ENCODE assay signal across 18 cellular contexts in the genomic region with DNA sequence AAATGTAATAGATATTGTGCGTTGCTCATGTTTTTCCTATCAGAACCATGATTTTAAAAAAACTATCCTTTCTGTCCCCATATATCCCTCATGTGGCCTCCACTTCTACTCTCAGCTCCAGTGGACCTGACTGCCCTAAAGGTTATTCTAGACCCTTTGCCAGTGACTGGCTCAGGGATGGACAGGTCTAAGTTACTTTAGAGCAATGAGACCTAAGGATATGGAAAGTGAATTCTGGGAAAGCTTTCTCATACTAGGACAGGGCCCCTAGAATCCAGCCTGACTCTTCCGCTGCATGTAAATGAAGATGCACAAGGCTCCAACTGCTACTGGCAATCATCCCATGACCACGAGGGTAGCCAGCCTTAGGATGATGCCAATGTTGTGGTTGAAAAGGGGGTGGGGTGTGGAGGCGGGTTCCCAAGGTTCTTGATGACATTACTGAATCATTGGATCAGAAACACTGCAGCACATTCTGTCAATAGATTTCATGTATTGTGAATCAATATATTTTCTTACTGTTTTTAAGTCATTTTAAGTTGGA. TPM values are rescaled to one million over a fixed set of nuclear protein-coding genes. Genes with fewer than 3 reads are reported as not detected.
DNase-seq lines count a peak whose midpoint lies in the region; ATAC-seq and TF ChIP-seq lines count a peak whose summit lies in the region.
"Had no signal": no experiment of that assay in that cellular context is flagged by ENCODE, and none has a peak within 500 bp of the region (broad histone marks: within the 10 kb centered on the region; RNA-seq: fewer than 3 reads in every experiment).

No MANE protein-coding gene starts in this region.

- peak overlapping the region; percentile 42; the same call in 1 of the 2 replicates for H3K27ac Mint-ChIP-seq in GM23338
- H3K27ac Mint-ChIP-seq: endodermal cell had no signal

- ATAC-seq in GM23338, result no peak; the same call in 2 of the 3 replicates
- ATAC-seq: heart left ventricle had no signal

- TF ChIP-seq CTCF in GM23338 (conservative IDR thresholded peaks at IDR 0.05; ENCODE audit: low read depth in 2 of 2), result no peak
- TF ChIP-seq CTCF in fibroblast of lung (conservative IDR thresholded peaks at IDR 0.05 in 1 of 2, IDR thresholded peaks at IDR 0.05 in 1 of 2; ENCODE audit: low read depth in 1 of 2, low read length in 2 of 2), result no peak

- peaks cover 51% of the 10 kb centered on the region; the same call in 2 of the 3 replicates for H3K36me3 Mint-ChIP-seq in GM23338 (ENCODE audit: low read depth)

- no peaks in the 10 kb centered on the region; the same call in 1 of the 2 replicates for H4K20me1 ChIP-seq in GM23338 (replicated peaks; ENCODE audit: insufficient read depth)
- H4K20me1 ChIP-seq in fibroblast of lung (ENCODE audit: control insufficient read depth, extremely low read depth, insufficient read depth, low read length), result no peaks in the 10 kb centered on the region

- CTCF ChIA-PET in HEK293T (lab: Yijun Ruan, JAX), result no interaction called here

- H3K4me3 Mint-ChIP-seq in GM23338, result no peak overlapping the region
- H3K4me3 Mint-ChIP-seq: endodermal cell, neural crest cell had no signal

- H3K79me2 ChIP-seq in GM23338 (replicated peaks; ENCODE audit: insufficient read depth), result no peaks in the 10 kb centered on the region
- no peaks in the 10 kb centered on the region for H3K79me2 ChIP-seq in fibroblast of lung (ENCODE audit: control insufficient read depth, insufficient read depth, low read length)

- no peaks in the 10 kb centered on the region for H3K9me3 ChIP-seq in SJCRH30 (replicated peaks)
- H3K9me3 ChIP-seq in fibroblast of lung (ENCODE audit: control insufficient read depth, insufficient read depth, low read depth, low read length), result no peaks in the 10 kb centered on the region
- H3K9me3 ChIP-seq: Caco-2, heart left ventricle, left ventricle myocardium inferior, tibial nerve had no signal

- no peak overlapping the region for H3K9ac ChIP-seq in fibroblast of lung (ENCODE audit: insufficient read depth, low read length)

- H3K27me3 Mint-ChIP-seq in GM23338 (ENCODE audit: insufficient read depth, low read depth, poor library complexity), result peaks cover 5% of the 10 kb centered on the region

- H3K4me1 ChIP-seq in GM23338 (ENCODE audit: insufficient read depth), result peaks cover 20% of the 10 kb centered on the region
- H3K4me1 ChIP-seq in SJCRH30, result peaks cover 6% of the 10 kb centered on the region; the same call in 1 of the 2 replicates
- peaks cover 4% of the 10 kb centered on the region for H3K4me1 ChIP-seq in fibroblast of lung (ENCODE audit: control insufficient read depth, extremely low read depth, insufficient read depth, low read length)
- H3K4me1 ChIP-seq: tibial nerve had no signal

- H3K9me2 ChIP-seq in GM23338 (ENCODE audit: insufficient read depth), result no peaks in the 10 kb centered on the region

- peaks cover 6% of the 10 kb centered on the region; the same call in 1 of the 2 replicates for H3K36me3 ChIP-seq in GM23338 (ENCODE audit: insufficient read depth)
- H3K36me3 ChIP-seq in SJCRH30, result peaks cover 71% of the 10 kb centered on the region
- H3K36me3 ChIP-seq in fibroblast of lung (ENCODE audit: control insufficient read depth, insufficient read depth, low read length), result peaks cover 4% of the 10 kb centered on the region

- H3F3A ChIP-seq in GM23338 (replicated peaks; ENCODE audit: low read depth), result no peaks in the 10 kb centered on the region

- H3K9me3 Mint-ChIP-seq in GM23338, result no peaks in the 10 kb centered on the region
- H3K9me3 Mint-ChIP-seq: endodermal cell, neural crest cell had no signal

- POLR2A ChIA-PET in HEK293T (lab: Yijun Ruan, JAX), result no interaction called here

- no peak for DNase-seq in GM23338 (ENCODE audit: low spot score)
- DNase-seq in SJCRH30, result peak; percentile 75 to 79
- DNase-seq in fibroblast of lung (ENCODE audit: low read depth in 2 of 2), result peak; percentile 25 to 65
- DNase-seq in renal cortical epithelial cell (ENCODE audit: low read depth), result peak; percentile 21
- no peak for DNase-seq in NCI-H2107 (lab: John Stamatoyannopoulos, UW)
- no peak for DNase-seq in HEK293T (ENCODE audit: extremely low spot score)
- DNase-seq in mucosa of gallbladder (ENCODE audit: low spot score), result no peak
- DNase-seq: amniotic stem cell, Caco-2, endodermal cell, heart left ventricle, Karpas-422, left ventricle myocardium inferior, NCI-H2081 had no signal

- H3K4me2 ChIP-seq in GM23338, result no peak overlapping the region
- no peak overlapping the region for H3K4me2 ChIP-seq in fibroblast of lung (ENCODE audit: extremely low read depth, insufficient read depth, low read length)

- H3K4me1 Mint-ChIP-seq in GM23338, result peaks cover 19% of the 10 kb centered on the region

- H3K27me3 ChIP-seq in GM23338 (ENCODE audit: insufficient read depth) (no peaks in the 10 kb centered on the region), SJCRH30 (no peaks in the 10 kb centered on the region), fibroblast of lung (ENCODE audit: control insufficient read depth, insufficient read depth, low read length) (no peaks in the 10 kb centered on the region)
- H3K27me3 ChIP-seq: heart left ventricle, tibial nerve had no signal

- H3K4me3 ChIP-seq in GM23338 (no peak overlapping the region), SJCRH30 (no peak overlapping the region), fibroblast of lung (replicated peaks in 1 of 4; ENCODE audit: control extremely low read depth in 1 of 4, insufficient read depth in 1 of 4, low read depth in 3 of 4, low read length in 4 of 4) (no peak overlapping the region)
- H3K4me3 ChIP-seq: heart left ventricle, left ventricle myocardium inferior, SK-N-MC, tibial nerve had no signal

- H2AFZ ChIP-seq in GM23338, result no peak overlapping the region
- no peak overlapping the region for H2AFZ ChIP-seq in fibroblast of lung (ENCODE audit: low read length)

- H3K27ac ChIP-seq in GM23338 (ENCODE audit: low read depth), result peak overlapping the region; percentile 11; the same call in 1 of the 2 replicates
- H3K27ac ChIP-seq in SJCRH30, result peak overlapping the region; percentile 13; the same call in 1 of the 2 replicates
- no peak overlapping the region for H3K27ac ChIP-seq in fibroblast of lung (ENCODE audit: insufficient read depth, low read length)
- H3K27ac ChIP-seq: heart left ventricle, left ventricle myocardium inferior, tibial nerve, VCaP had no signal

TF ChIP-seq in GM23338, 12 proteins besides CTCF, POLR2A, EP300 and RAD21 (continues in another document):
- TF ChIP-seq, protein P1, sequence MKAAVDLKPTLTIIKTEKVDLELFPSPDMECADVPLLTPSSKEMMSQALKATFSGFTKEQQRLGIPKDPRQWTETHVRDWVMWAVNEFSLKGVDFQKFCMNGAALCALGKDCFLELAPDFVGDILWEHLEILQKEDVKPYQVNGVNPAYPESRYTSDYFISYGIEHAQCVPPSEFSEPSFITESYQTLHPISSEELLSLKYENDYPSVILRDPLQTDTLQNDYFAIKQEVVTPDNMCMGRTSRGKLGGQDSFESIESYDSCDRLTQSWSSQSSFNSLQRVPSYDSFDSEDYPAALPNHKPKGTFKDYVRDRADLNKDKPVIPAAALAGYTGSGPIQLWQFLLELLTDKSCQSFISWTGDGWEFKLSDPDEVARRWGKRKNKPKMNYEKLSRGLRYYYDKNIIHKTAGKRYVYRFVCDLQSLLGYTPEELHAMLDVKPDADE (IDR thresholded peaks at IDR 0.05), result no peak
- no peak for TF ChIP-seq JUNB (IDR thresholded peaks at IDR 0.05; ENCODE audit: unreplicated experiment)
- TF ChIP-seq NANOG (IDR thresholded peaks at IDR 0.05; ENCODE audit: borderline replicate concordance), result no peak
- TF ChIP-seq STAT1 (IDR thresholded peaks at IDR 0.05; ENCODE audit: unreplicated experiment), result no peak

TF ChIP-seq in HEK293T, 16 proteins besides CTCF, POLR2A, EP300 and RAD21 (continues in another document):
- TF ChIP-seq ARNT (IDR thresholded peaks at IDR 0.05) (no peak), ELF4 (IDR thresholded peaks at IDR 0.05) (no peak), BHLHE40 (IDR thresholded peaks at IDR 0.05; ENCODE audit: borderline replicate concordance) (no peak), NFRKB (IDR thresholded peaks at IDR 0.05) (no peak), ZNF384 (IDR thresholded peaks at IDR 0.05) (no peak)
- TF ChIP-seq, protein P2, sequence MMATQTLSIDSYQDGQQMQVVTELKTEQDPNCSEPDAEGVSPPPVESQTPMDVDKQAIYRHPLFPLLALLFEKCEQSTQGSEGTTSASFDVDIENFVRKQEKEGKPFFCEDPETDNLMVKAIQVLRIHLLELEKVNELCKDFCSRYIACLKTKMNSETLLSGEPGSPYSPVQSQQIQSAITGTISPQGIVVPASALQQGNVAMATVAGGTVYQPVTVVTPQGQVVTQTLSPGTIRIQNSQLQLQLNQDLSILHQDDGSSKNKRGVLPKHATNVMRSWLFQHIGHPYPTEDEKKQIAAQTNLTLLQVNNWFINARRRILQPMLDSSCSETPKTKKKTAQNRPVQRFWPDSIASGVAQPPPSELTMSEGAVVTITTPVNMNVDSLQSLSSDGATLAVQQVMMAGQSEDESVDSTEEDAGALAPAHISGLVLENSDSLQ (IDR thresholded peaks at IDR 0.05), result no peak

RNA-seq across cellular contexts. Expression of a gene that starts 21.3 kb away (rescaled TPM):
- total RNA-seq in GM23338 (2014; rRNA removed; shearing (Covaris generic)), result 36.6 and 39.2 TPM in 2 replicates
- polyA plus RNA-seq in GM23338 (2016; fragmentation: Nextera tagmentation; extraction: Ambion mirVana) (31.2 and 33.4 TPM in 2 replicates), fibroblast of lung (9.6 and 10.3 TPM in 2 replicates)
- 19.4 and 20.7 TPM in 2 replicates for total RNA-seq in SJCRH30 (2014; rRNA removed; shearing (Covaris generic))
- total RNA-seq in fibroblast of lung (10.5 and 13.2 TPM in 2 replicates), renal cortical epithelial cell (12.2 and 12.9 TPM in 2 replicates), mucosa of gallbladder (11.9 TPM)
- 10.7 and 11.2 TPM in 2 replicates for polyA plus RNA-seq in fibroblast of lung (2012)
- 0.82 and 1.1 TPM in 2 replicates for polyA minus RNA-seq in fibroblast of lung (ENCODE audit: low replicate concordance)

RNA-seq across cellular contexts. Expression of a gene that starts 22.9 kb away (rescaled TPM):
- total RNA-seq in GM23338 (2014; rRNA removed; shearing (Covaris generic)), result 18.4 and 19.6 TPM in 2 replicates
- polyA plus RNA-seq in GM23338 (2016; fragmentation: Nextera tagmentation; extraction: Ambion mirVana) (10.6 and 12.4 TPM in 2 replicates), fibroblast of lung (5.3 and 5.8 TPM in 2 replicates)
- 9.8 and 11.8 TPM in 2 replicates for total RNA-seq in SJCRH30 (2014; rRNA removed; shearing (Covaris generic))
- total RNA-seq in fibroblast of lung (7.4 and 10.1 TPM in 2 replicates), renal cortical epithelial cell (8.7 and 12.0 TPM in 2 replicates), mucosa of gallbladder (6.5 TPM)
- 4.1 and 4.3 TPM in 2 replicates for polyA plus RNA-seq in fibroblast of lung (2012)
- 0.75 and 0.93 TPM in 2 replicates for polyA minus RNA-seq in fibroblast of lung (ENCODE audit: low replicate concordance)

RNA-seq across cellular contexts. Expression of a gene that starts 23.0 kb away (rescaled TPM):
- total RNA-seq in GM23338 (2014; rRNA removed; shearing (Covaris generic)), result 36.0 and 59.0 TPM in 2 replicates
- polyA plus RNA-seq in GM23338 (2016; fragmentation: Nextera tagmentation; extraction: Ambion mirVana) (34.0 and 41.9 TPM in 2 replicates), fibroblast of lung (14.5 and 17.2 TPM in 2 replicates)
- 26.9 and 31.1 TPM in 2 replicates for total RNA-seq in SJCRH30 (2014; rRNA removed; shearing (Covaris generic))
- total RNA-seq in fibroblast of lung (22.6 and 24.8 TPM in 2 replicates), renal cortical epithelial cell (26.2 and 31.3 TPM in 2 replicates), mucosa of gallbladder (21.9 TPM)
- 14.6 and 19.2 TPM in 2 replicates for polyA plus RNA-seq in fibroblast of lung (2012)
- 2.3 and 6.0 TPM in 2 replicates for polyA minus RNA-seq in fibroblast of lung (ENCODE audit: low replicate concordance)

Comparison
In these comparisons a context has a peak if more than half of its experiments do, and no peak if none do; other contexts are left out.
1. DNase-seq: peak in SJCRH30 (2 of 2), fibroblast of lung (2 of 2) and renal cortical epithelial cell (single experiment); none in GM23338 (single experiment), NCI-H2107 (single experiment), HEK293T (single experiment) and mucosa of gallbladder (single experiment).